In the genomic region with DNA sequence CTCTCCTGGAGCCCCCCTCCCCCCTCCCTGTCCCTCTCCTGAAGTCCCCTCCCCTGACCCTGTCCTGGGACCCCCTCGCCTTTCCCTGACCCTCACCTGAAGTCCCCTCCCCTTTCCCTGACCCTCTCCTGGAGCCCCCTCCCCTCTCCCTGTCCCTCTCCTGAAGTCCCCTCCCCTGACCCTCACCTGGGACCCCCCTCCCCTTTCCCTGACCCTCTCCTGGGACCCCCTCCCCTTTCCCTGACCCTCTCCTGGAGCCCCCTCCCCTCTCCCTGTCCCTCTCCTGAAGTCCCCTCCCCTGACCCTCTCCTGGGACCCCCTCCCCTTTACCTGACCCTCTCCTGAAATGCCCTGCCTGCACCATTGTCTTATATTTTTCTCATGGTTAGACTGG, we compare ENCODE assay signal across 8 cellular contexts. TPM values are rescaled to one million over a fixed set of nuclear protein-coding genes. Genes with fewer than 3 reads are reported as not detected.
DNase-seq lines count a peak whose midpoint lies in the region; ATAC-seq and TF ChIP-seq lines count a peak whose summit lies in the region.
"Not testable (repeated sequence)": the region's sequence is repeated elsewhere in the genome, so short reads cannot be mapped to it uniquely, and the experiment has no call there.

No MANE protein-coding gene starts in this region.

- intact Hi-C loops in Caco-2 (cut with micrococcal nuclease; ENCODE audit: unreplicated experiment); Panc1 (cut with micrococcal nuclease; ENCODE audit: unreplicated experiment); mammary epithelial cell (cut with micrococcal nuclease): not testable (repeated sequence)

- not testable (repeated sequence) for H3K4me1 Mint-ChIP-seq in Caco-2 (ENCODE audit: low read depth, unreplicated experiment)
- H3K4me1 Mint-ChIP-seq in activated T-cell treated with anti-CD3 and anti-CD28 coated beads, Interleukin-2, amount 50 U/mL, for 4 hours (ENCODE audit: low read depth) = peaks cover 69% of the 10 kb centered on the region

- H3K36me3 ChIP-seq in Caco-2 (ENCODE audit: control insufficient read depth, insufficient read depth, low read length); Panc1 (ENCODE audit: control insufficient read depth, insufficient read depth, low read length); mammary epithelial cell (ENCODE audit: insufficient read depth, low read length); mesendoderm (ENCODE audit: control insufficient read depth, insufficient read depth, low read length); rectal smooth muscle tissue (ENCODE audit: control insufficient read depth, insufficient read depth, low read length); thymus (ENCODE audit: control insufficient read depth, insufficient read depth): not testable (repeated sequence)

- dilution Hi-C loops in mammary epithelial cell (cut with HindIII; ENCODE audit: low sequenced_read_pairs) = not testable (repeated sequence)

- not testable (repeated sequence) for H3K4me3 ChIP-seq in Caco-2 (ENCODE audit: low read depth, low read length); mammary epithelial cell (replicated peaks in 1 of 3; ENCODE audit: insufficient read depth in 1 of 3, low read depth in 2 of 3, low read length in 3 of 3); mesendoderm (ENCODE audit: low read length); thymus (ENCODE audit: low read length)
- H3K4me3 ChIP-seq in Panc1 (ENCODE audit: low read depth in 2 of 2, low read length in 2 of 2) (peak overlapping the region in 1 of 2 experiments; percentile 58; a peak in 2 of 4 replicates), fibroblast of pulmonary artery (replicated peaks; ENCODE audit: low read depth, low read length) (peak overlapping the region; percentile 40), rectal smooth muscle tissue (ENCODE audit: low read length) (peak overlapping the region; percentile 65)

- peak overlapping the region; percentile 94 for H2AFZ ChIP-seq in mammary epithelial cell (ENCODE audit: low read depth, low read length)

- H4K5ac ChIP-seq in mesendoderm (ENCODE audit: low read length) = not testable (repeated sequence)

- H2BK5ac ChIP-seq in mesendoderm (ENCODE audit: low read length) = not testable (repeated sequence)

- not testable (repeated sequence) for H3K4me3 Mint-ChIP-seq in Caco-2 (ENCODE audit: unreplicated experiment)
- peak overlapping the region; percentile 65 for H3K4me3 Mint-ChIP-seq in activated T-cell treated with anti-CD3 and anti-CD28 coated beads, Interleukin-2, amount 50 U/mL, for 4 hours

- not testable (repeated sequence) for H3K79me1 ChIP-seq in mesendoderm (ENCODE audit: low read length)

- not testable (repeated sequence) for H3K9me3 Mint-ChIP-seq in Caco-2 (ENCODE audit: unreplicated experiment); activated T-cell treated with anti-CD3 and anti-CD28 coated beads, Interleukin-2, amount 50 U/mL, for 4 hours

- not testable (repeated sequence) for H3K79me2 ChIP-seq in mammary epithelial cell (ENCODE audit: insufficient read depth, low read length); mesendoderm (ENCODE audit: control insufficient read depth, insufficient read depth, low read length)

- peak overlapping the region; percentile 50 for H3K27ac Mint-ChIP-seq in Caco-2 (ENCODE audit: unreplicated experiment)

- ATAC-seq in Panc1; activated T-cell treated with anti-CD3 and anti-CD28 coated beads, Interleukin-2, amount 50 U/mL, for 4 hours: not testable (repeated sequence)

- peak overlapping the region; percentile 61 for H3K56ac ChIP-seq in mesendoderm (ENCODE audit: low read length)

- not testable (repeated sequence) for DNase-seq in Caco-2; Panc1 (ENCODE audit: low read depth, low spot score); activated T-cell treated with anti-CD3 and anti-CD28 coated beads, Interleukin-2, amount 50 U/mL, for 4 hours; mammary epithelial cell; fibroblast of pulmonary artery (ENCODE audit: low read depth); mesendoderm

- POLR2A ChIA-PET in Caco-2 (lab: Charles Lee) = not testable (repeated sequence)
- POLR2A ChIA-PET in Panc1 (lab: Charles Lee) = interaction anchor here (0.7 kb wide), 1 partner anchor 905 kb away, joined by 3 read pairs; no protein-coding TSS in a partner anchor

- not testable (repeated sequence) for H4K8ac ChIP-seq in mesendoderm (ENCODE audit: low read depth, low read length)

- H3K23ac ChIP-seq in mesendoderm (ENCODE audit: low read length) = not testable (repeated sequence)

- not testable (repeated sequence) for H2BK15ac ChIP-seq in mesendoderm (replicated peaks; ENCODE audit: low read depth)

- WGBS in mammary epithelial cell (ENCODE audit: low coverage, missing lambda C conversion rate) = no CpG with 5 or more reads among the region's 1 CpG
- WGBS in mesendoderm (ENCODE audit: extremely low coverage, insufficient coverage, low lambda C conversion rate) = no CpG with 5 or more reads among the region's 1 CpG
- WGBS in thymus = 100% methylated on average over 1 of the region's 1 CpG

- BruUV-seq in Caco-2 (replicated peaks; lab: Mats Ljungman, UMichigan); Panc1 (replicated peaks; lab: Mats Ljungman, UMichigan); mammary epithelial cell (replicated peaks; lab: Mats Ljungman, UMichigan): not testable (repeated sequence)

- peak overlapping the region; percentile 81 for H3K4me2 ChIP-seq in mammary epithelial cell (ENCODE audit: insufficient read depth, low read depth, low read length)
- H3K4me2 ChIP-seq in mesendoderm (ENCODE audit: low read length) = not testable (repeated sequence)

- H3K27ac ChIP-seq in Panc1 (ENCODE audit: low read length) = peak overlapping the region; percentile 95
- peak overlapping the region; percentile 75 for H3K27ac ChIP-seq in mammary epithelial cell (ENCODE audit: insufficient read depth, low read depth, low read length)
- H3K27ac ChIP-seq in mesendoderm (ENCODE audit: low read depth, low read length) = peak overlapping the region; percentile 31
- not testable (repeated sequence) for H3K27ac ChIP-seq in rectal smooth muscle tissue (ENCODE audit: low read depth, low read length)
- peak overlapping the region; percentile 86 for H3K27ac ChIP-seq in thymus (ENCODE audit: low read depth)

- TF ChIP-seq CTCF in Caco-2 (IDR thresholded peaks at IDR 0.05; ENCODE audit: insufficient read depth in 1 of 2, low read depth in 1 of 2, low read length in 1 of 2, severe bottlenecking in 1 of 2, unreplicated experiment in 1 of 2); Panc1 (IDR thresholded peaks at IDR 0.05); mammary epithelial cell (conservative IDR thresholded peaks at IDR 0.05 in 1 of 2, IDR thresholded peaks at IDR 0.05 in 1 of 2; ENCODE audit: extremely low read depth in 1 of 2, insufficient read depth in 1 of 2, low read depth in 1 of 2, low read length in 2 of 2); fibroblast of pulmonary artery (IDR thresholded peaks at IDR 0.05; ENCODE audit: low read length, missing control alignments): not testable (repeated sequence)

- H3K9ac ChIP-seq in mammary epithelial cell (ENCODE audit: insufficient read depth, low read length); mesendoderm (ENCODE audit: low read length); rectal smooth muscle tissue (ENCODE audit: low read length): not testable (repeated sequence)

- H3K36me3 Mint-ChIP-seq in Caco-2 (ENCODE audit: insufficient read depth, unreplicated experiment); activated T-cell treated with anti-CD3 and anti-CD28 coated beads, Interleukin-2, amount 50 U/mL, for 4 hours (ENCODE audit: insufficient read depth): not testable (repeated sequence)

- H2BK120ac ChIP-seq in mesendoderm (ENCODE audit: low read depth, low read length) = peak overlapping the region; percentile 63

- not testable (repeated sequence) for H2AK5ac ChIP-seq in mesendoderm (ENCODE audit: low read length)

- in situ Hi-C loops in Panc1 (cut with HindIII; ENCODE audit: low pct_unique_long_range_greater_than_20kb, low sequenced_read_pairs) = not testable (repeated sequence)
- in situ Hi-C loops in mammary epithelial cell (cut with MboI; ENCODE audit: low sequenced_read_pairs in 2 of 2) = loop anchor here (5.0 to 10.0 kb wide), 2 partner anchors 61 to 66 kb away; no protein-coding TSS in a partner anchor

- not testable (repeated sequence) for H3K27me3 ChIP-seq in Caco-2 (replicated peaks; ENCODE audit: control insufficient read depth, insufficient read depth, low read length); Panc1 (ENCODE audit: control insufficient read depth, insufficient read depth, low read length); mammary epithelial cell (ENCODE audit: insufficient read depth, low read length); mesendoderm (ENCODE audit: insufficient read depth, low read length, poor library complexity); rectal smooth muscle tissue (ENCODE audit: control insufficient read depth, insufficient read depth, low read length); thymus (ENCODE audit: control insufficient read depth, insufficient read depth)

- not testable (repeated sequence) for H4K20me1 ChIP-seq in mammary epithelial cell (ENCODE audit: insufficient read depth, low read length)

- CTCF ChIA-PET in Caco-2 (lab: Charles Lee); Panc1 (lab: Charles Lee): not testable (repeated sequence)
- CTCF ChIA-PET in mammary epithelial cell (lab: Charles Lee; ENCODE audit: low non-redundant PET) = interaction anchor here (0.5 kb wide), 1 partner anchor 62 kb away, joined by 3 read pairs; no protein-coding TSS in a partner anchor

- H3K4ac ChIP-seq in mesendoderm (ENCODE audit: low read depth, low read length) = peak overlapping the region; percentile 96

- H3K4me1 ChIP-seq in Caco-2 (peaks cover 33% of the 10 kb centered on the region), Panc1 (ENCODE audit: control insufficient read depth, insufficient read depth, low read length) (peaks cover 48% of the 10 kb centered on the region), mesendoderm (ENCODE audit: control insufficient read depth, low read depth, low read length) (peaks cover 24% of the 10 kb centered on the region), thymus (ENCODE audit: control insufficient read depth, insufficient read depth, low read length) (peaks cover 22% of the 10 kb centered on the region)
- H3K4me1 ChIP-seq in mammary epithelial cell (ENCODE audit: insufficient read depth, low read length); rectal smooth muscle tissue (ENCODE audit: control insufficient read depth, insufficient read depth, low read length): not testable (repeated sequence)

- H3K9me3 ChIP-seq in Caco-2; Panc1 (ENCODE audit: control insufficient read depth, insufficient read depth, low read depth, low read length); mammary epithelial cell (replicated peaks; ENCODE audit: insufficient read depth, low read length); thymus (ENCODE audit: control insufficient read depth): not testable (repeated sequence)

- peak overlapping the region; percentile 88 for H3K18ac ChIP-seq in mesendoderm (ENCODE audit: low read length)

- not testable (repeated sequence) for H3K27me3 Mint-ChIP-seq in Caco-2 (ENCODE audit: insufficient read depth, unreplicated experiment); activated T-cell treated with anti-CD3 and anti-CD28 coated beads, Interleukin-2, amount 50 U/mL, for 4 hours (ENCODE audit: low read depth)

RNA-seq across cellular contexts. Expression of a gene that starts 11.7 kb away (rescaled TPM):
- total RNA-seq in Caco-2 (2022) (75.6 and 81.9 TPM in 2 replicates), Panc1 (2021; ENCODE audit: unreplicated experiment) (40.8 TPM), mammary epithelial cell (10 to 100 TPM; 17.0 to 40.0 TPM)
- polyA plus RNA-seq in Panc1 (2012; ENCODE audit: insufficient read length) = 33.9 TPM
- total RNA-seq in activated T-cell treated with anti-CD3 and anti-CD28 coated beads, Interleukin-2, amount 50 U/mL, for 4 hours = 10 to 100 TPM; 16.7 to 19.3 (median 18.0) TPM
- polyA plus RNA-seq in mammary epithelial cell (91.9 TPM), thymus (120 TPM)
- polyA minus RNA-seq in mammary epithelial cell = 37.4 TPM
- 13.7 TPM for polyA plus RNA-seq in mesendoderm (2013, experiment 1 of 2)
- polyA plus RNA-seq in mesendoderm (2013, experiment 2 of 2) = 12.7 TPM

RNA-seq across cellular contexts. Expression of a gene that starts 49.7 kb away (rescaled TPM):
- 3.1 and 3.5 TPM in 2 replicates for total RNA-seq in Caco-2 (2022)
- 3.8 TPM for total RNA-seq in Panc1 (2021; ENCODE audit: unreplicated experiment)
- polyA plus RNA-seq in Panc1 (2012; ENCODE audit: insufficient read length) = 1.7 TPM
- 10 to 100 TPM; 41.0 to 48.0 (median 42.4) TPM for total RNA-seq in activated T-cell treated with anti-CD3 and anti-CD28 coated beads, Interleukin-2, amount 50 U/mL, for 4 hours
- total RNA-seq in mammary epithelial cell = 1 to 10 TPM in 1 of 2 donors, under 1 TPM in 1; 0.16 to 1.2 TPM
- polyA plus RNA-seq in mammary epithelial cell = 0.11 TPM
- polyA minus RNA-seq in mammary epithelial cell = not detected
- polyA plus RNA-seq in mesendoderm (2013, experiment 1 of 2) = 281 TPM
- 280 TPM for polyA plus RNA-seq in mesendoderm (2013, experiment 2 of 2)
- 29.5 TPM for polyA plus RNA-seq in thymus
